In the genomic region with DNA sequence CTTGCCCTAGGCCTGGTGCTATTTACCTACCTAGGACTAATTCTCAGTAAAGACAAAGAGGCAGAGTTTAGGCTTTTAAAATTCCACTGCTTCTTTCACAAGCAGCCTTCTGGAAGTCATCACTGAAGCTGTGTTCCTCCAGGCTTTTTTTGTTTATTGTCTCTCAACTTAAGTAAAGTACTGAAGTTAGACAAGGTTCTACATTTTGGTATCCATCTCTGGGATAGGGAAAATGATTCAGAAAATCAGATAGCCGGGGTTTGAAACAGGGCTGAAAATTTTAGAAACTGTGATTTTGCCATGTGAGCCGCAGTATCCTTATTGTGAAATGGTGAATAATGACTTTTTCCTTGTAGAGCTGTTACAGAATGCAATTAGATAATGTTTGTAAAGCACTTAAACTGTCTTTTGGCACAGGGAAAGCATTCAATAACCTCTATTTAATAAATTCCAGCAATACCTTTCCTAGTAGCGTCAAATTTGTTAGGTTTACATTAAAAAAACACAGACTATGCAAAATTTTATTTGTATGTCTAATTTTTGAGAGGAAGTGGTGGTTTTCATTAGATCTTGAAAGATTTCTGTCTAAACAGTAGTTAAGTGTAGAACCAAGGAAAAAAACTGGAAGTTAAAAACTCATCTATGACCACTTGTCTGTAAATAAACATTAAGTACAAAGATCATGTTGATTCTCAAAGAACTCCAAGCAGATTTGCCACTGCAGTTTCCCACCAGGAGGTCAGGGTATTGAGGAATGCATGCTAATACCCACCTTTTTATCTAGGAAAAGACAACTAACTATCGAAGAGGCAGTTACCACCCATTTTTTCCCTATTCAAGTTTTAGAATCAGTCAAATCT, we compare ENCODE assay signal across 8 cellular contexts. TPM values are rescaled to one million over a fixed set of nuclear protein-coding genes. Genes with fewer than 3 reads are reported as not detected.
DNase-seq lines count a peak whose midpoint lies in the region; ATAC-seq, FAIRE-seq and TF ChIP-seq lines count a peak whose summit lies in the region.

No MANE protein-coding gene starts in this region.

- peak overlapping the region; percentile 72 for H3K4me3 ChIP-seq in AG09309 (ENCODE audit: control insufficient read depth, low read depth, low read length)
- H3K4me3 ChIP-seq in colonic mucosa = peak overlapping the region; percentile 74

- H3K27me3 ChIP-seq in colonic mucosa = no peaks in the 10 kb centered on the region

- H3K4me1 ChIP-seq in colonic mucosa = peaks cover 16% of the 10 kb centered on the region

- H3K27ac Mint-ChIP-seq in IgD-negative memory B cell = peak overlapping the region in 1 of 3 donors; percentile 9
- H3K27ac Mint-ChIP-seq in naive thymus-derived CD8-positive, alpha-beta T cell = peak overlapping the region in 5 of 10 donors; percentile 24 to 98 (median 75)
- H3K27ac Mint-ChIP-seq in stimulated activated naive B cell treated with anti-CD40 and anti-IgM and Interleukin-4, amounts not matched to agents 10 μg/mL and 1 μg/mL and 100 μg/mL, for 72 hours = no peak overlapping the region

- H3K4me3 Mint-ChIP-seq in IgD-negative memory B cell = peak overlapping the region; percentile 46 to 97 (median 79)
- H3K4me3 Mint-ChIP-seq in naive thymus-derived CD8-positive, alpha-beta T cell = peak overlapping the region; percentile 35 to 96 (median 92)
- no peak overlapping the region for H3K4me3 Mint-ChIP-seq in stimulated activated naive B cell treated with anti-CD40 and anti-IgM and Interleukin-4, amounts not matched to agents 10 μg/mL and 1 μg/mL and 100 μg/mL, for 72 hours

- peaks cover 0 to 3% (median 0%) of the 10 kb centered on the region in 3 donors for H3K9me3 Mint-ChIP-seq in IgD-negative memory B cell
- peaks cover 0 to 11% (median 0%) of the 10 kb centered on the region in 9 donors for H3K9me3 Mint-ChIP-seq in naive thymus-derived CD8-positive, alpha-beta T cell
- peaks cover 4 to 6% of the 10 kb centered on the region in 2 donors for H3K9me3 Mint-ChIP-seq in stimulated activated naive B cell treated with anti-CD40 and anti-IgM and Interleukin-4, amounts not matched to agents 10 μg/mL and 1 μg/mL and 100 μg/mL, for 72 hours

- ATAC-seq in naive thymus-derived CD8-positive, alpha-beta T cell = no peak
- ATAC-seq in stimulated activated naive B cell treated with anti-CD40 and anti-IgM and Interleukin-4, amounts not matched to agents 10 μg/mL and 1 μg/mL and 100 μg/mL, for 72 hours (replicated peaks) = no peak

- no peak for FAIRE-seq in frontal cortex (lab: Jason Lieb, UNC)

- no peaks in the 10 kb centered on the region for H3K27me3 Mint-ChIP-seq in IgD-negative memory B cell
- H3K27me3 Mint-ChIP-seq in naive thymus-derived CD8-positive, alpha-beta T cell = no peaks in the 10 kb centered on the region
- H3K27me3 Mint-ChIP-seq in stimulated activated naive B cell treated with anti-CD40 and anti-IgM and Interleukin-4, amounts not matched to agents 10 μg/mL and 1 μg/mL and 100 μg/mL, for 72 hours = no peaks in the 10 kb centered on the region

- peak overlapping the region; percentile 93 for H3K27ac ChIP-seq in colonic mucosa

- H3K4me1 Mint-ChIP-seq in IgD-negative memory B cell = peaks cover 12 to 20% (median 14%) of the 10 kb centered on the region in 3 donors
- peaks cover 17 to 81% (median 50%) of the 10 kb centered on the region in 4 donors for H3K4me1 Mint-ChIP-seq in naive thymus-derived CD8-positive, alpha-beta T cell
- H3K4me1 Mint-ChIP-seq in stimulated activated naive B cell treated with anti-CD40 and anti-IgM and Interleukin-4, amounts not matched to agents 10 μg/mL and 1 μg/mL and 100 μg/mL, for 72 hours = peaks cover 20 to 45% of the 10 kb centered on the region in 2 donors

- DNase-seq in AG09309 (ENCODE audit: low read depth) = no peak
- DNase-seq in colonic mucosa = no peak
- no peak for DNase-seq in naive thymus-derived CD8-positive, alpha-beta T cell
- no peak for DNase-seq in stimulated activated naive B cell treated with anti-CD40 and anti-IgM and Interleukin-4, amounts not matched to agents 10 μg/mL and 1 μg/mL and 100 μg/mL, for 72 hours
- DNase-seq in Kasumi-1 (lab: John Stamatoyannopoulos, UW) = no peak
- DNase-seq in stimulated activated CD4-positive, alpha-beta T cell treated with anti-CD3 and anti-CD28 coated beads, Interleukin-1b, Interleukin-23, amount 100 ng/mL, for 48 hours = no peak
- no peak for DNase-seq in frontal cortex (ENCODE audit: low spot score in 2 of 2)

- no peaks in the 10 kb centered on the region for H3K36me3 Mint-ChIP-seq in IgD-negative memory B cell
- H3K36me3 Mint-ChIP-seq in naive thymus-derived CD8-positive, alpha-beta T cell = no peaks in the 10 kb centered on the region
- H3K36me3 Mint-ChIP-seq in stimulated activated naive B cell treated with anti-CD40 and anti-IgM and Interleukin-4, amounts not matched to agents 10 μg/mL and 1 μg/mL and 100 μg/mL, for 72 hours = peaks cover 5 to 17% of the 10 kb centered on the region in 2 donors

- H3K9me3 ChIP-seq in colonic mucosa = no peaks in the 10 kb centered on the region

- POLR2A ChIA-PET in naive thymus-derived CD8-positive, alpha-beta T cell (lab: Charles Lee) = interaction anchor here (1.2 kb wide), 1 partner anchor 26 kb away, joined by 10 read pairs; no protein-coding TSS in a partner anchor

- intact Hi-C loops in colonic mucosa (cut with DNase I) = no loop called here

- TF ChIP-seq CTCF in AG09309 (IDR thresholded peaks at IDR 0.05; ENCODE audit: control insufficient read depth, insufficient read depth, low read depth, low read length, missing control alignments) (no peak), colonic mucosa (IDR thresholded peaks at IDR 0.05) (no peak)

- no peaks in the 10 kb centered on the region for H3K36me3 ChIP-seq in colonic mucosa

- H3K9ac ChIP-seq in colonic mucosa (ENCODE audit: low read depth in 2 of 2, low read length in 2 of 2) = peak overlapping the region in 1 of 2 donors; percentile 41

RNA-seq across cellular contexts. Expression of a gene that starts 2.2 kb away (rescaled TPM):
- polyA plus RNA-seq in IgD-negative memory B cell = 17.2 TPM
- total RNA-seq in colonic mucosa = 100 to 1,000 TPM in 1 of 2 donors, 10 to 100 TPM in 1; 58.7 to 110 TPM
- 10 to 100 TPM; 16.0 to 17.9 TPM for total RNA-seq in naive thymus-derived CD8-positive, alpha-beta T cell
- 100 to 1,000 TPM in 1 of 3 donors, 10 to 100 TPM in 2; 18.7 to 193 (median 19.5) TPM for polyA plus RNA-seq in naive thymus-derived CD8-positive, alpha-beta T cell
- 15.1 TPM for total RNA-seq in frontal cortex

Comparison
In these comparisons a context has a peak if more than half of its experiments do, and no peak if none do; other contexts are left out.
1. H3K4me3 Mint-ChIP-seq: peak in IgD-negative memory B cell (4 of 4) and naive thymus-derived CD8-positive, alpha-beta T cell (10 of 10); none in stimulated activated naive B cell treated with anti-CD40 and anti-IgM and Interleukin-4, amounts not matched to agents 10 μg/mL and 1 μg/mL and 100 μg/mL, for 72 hours (0 of 2).